In the genomic region with DNA sequence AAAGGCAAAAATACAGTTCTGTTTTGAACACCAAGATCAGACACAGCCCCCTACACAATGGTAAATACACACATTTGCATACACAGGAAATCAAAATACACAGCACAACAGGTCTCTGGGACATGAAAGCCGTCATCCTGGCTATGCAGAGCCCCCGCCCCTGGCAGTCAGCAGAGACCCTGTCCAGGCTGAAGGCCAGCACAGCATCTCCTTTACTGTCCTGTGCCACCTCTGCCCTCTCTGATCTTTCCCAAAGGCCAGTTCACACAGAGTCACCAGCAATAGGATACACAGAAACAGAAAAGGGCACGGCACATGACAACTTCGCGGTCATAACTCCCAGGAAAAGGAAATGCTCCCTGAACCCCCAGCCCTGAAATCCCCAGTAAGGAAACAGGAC, we compare ENCODE assay signal across 32 cellular contexts. TPM values are rescaled to one million over a fixed set of nuclear protein-coding genes. Genes with fewer than 3 reads are reported as not detected.
DNase-seq lines count a peak whose midpoint lies in the region; ATAC-seq and TF ChIP-seq lines count a peak whose summit lies in the region.
"Had no signal": no experiment of that assay in that cellular context is flagged by ENCODE, and none has a peak within 500 bp of the region (broad histone marks: within the 10 kb centered on the region; RNA-seq: fewer than 3 reads in every experiment).

No MANE protein-coding gene starts in this region.

- H3K27ac ChIP-seq in CD4-positive, CD25-positive, alpha-beta regulatory T cell (ENCODE audit: insufficient read depth, low read length, poor library complexity, severe bottlenecking) = no peak overlapping the region
- no peak overlapping the region for H3K27ac ChIP-seq in SJCRH30
- H3K27ac ChIP-seq in colonic mucosa = no peak overlapping the region
- H3K27ac ChIP-seq: 22Rv1, C4-2B, HL-60, KMS-11, PC-9, psoas muscle, sigmoid colon, VCaP had no signal

- peaks cover 35% of the 10 kb centered on the region for H3K36me3 Mint-ChIP-seq in CD4-positive, CD25-positive, alpha-beta regulatory T cell
- H3K36me3 Mint-ChIP-seq in activated B cell treated with CpG ODN at 0.5 μM for 24 hours (ENCODE audit: low read depth) = peaks cover 63% of the 10 kb centered on the region
- H3K36me3 Mint-ChIP-seq in memory B cell = peaks cover 24% of the 10 kb centered on the region

- H3K4me3 Mint-ChIP-seq in CD4-positive, CD25-positive, alpha-beta regulatory T cell = peak overlapping the region in 1 of 4 donors; percentile 29
- no peak overlapping the region for H3K4me3 Mint-ChIP-seq in activated B cell treated with CpG ODN at 0.5 μM for 24 hours
- H3K4me3 Mint-ChIP-seq in memory B cell = no peak overlapping the region
- H3K4me3 Mint-ChIP-seq: activated CD4-positive, alpha-beta T cell treated with anti-CD3 and anti-CD28 coated beads, Interleukin-2, amount 10 ng/mL, durations not matched to agents 24 days and 14 days; activated naive CD4-positive, alpha-beta T cell treated with anti-CD3 and anti-CD28 coated beads, Interleukin-2, amount 50 U/mL, for 24 hours had no signal

- POLR2A ChIA-PET in activated B cell treated with CpG ODN at 0.5 μM for 24 hours (lab: Charles Lee) = interaction anchor here (1.8 to 2.6 kb wide), 2 partner anchors 49 to 57 kb away, joined by 7 to 12 read pairs; partner anchors contain the start of gene B4GALT1

- CTCF ChIA-PET in activated B cell treated with CpG ODN at 0.5 μM for 24 hours (lab: Charles Lee) = no interaction called here

- no peak for ATAC-seq in CD4-positive, CD25-positive, alpha-beta regulatory T cell (ENCODE audit: low read depth in 2 of 2)
- ATAC-seq in activated B cell treated with CpG ODN at 0.5 μM for 24 hours (ENCODE audit: low read depth) (no peak), memory B cell (ENCODE audit: low read depth) (no peak)
- ATAC-seq: psoas muscle had no signal

- H3K27ac Mint-ChIP-seq in CD4-positive, CD25-positive, alpha-beta regulatory T cell = peak overlapping the region in 2 of 3 donors; percentile 34 to 62
- H3K27ac Mint-ChIP-seq in activated B cell treated with CpG ODN at 0.5 μM for 24 hours = peak overlapping the region; percentile 77
- peak overlapping the region; percentile 74 for H3K27ac Mint-ChIP-seq in memory B cell
- H3K27ac Mint-ChIP-seq: activated CD4-positive, alpha-beta T cell treated with anti-CD3 and anti-CD28 coated beads, Interleukin-2, amount 10 ng/mL, durations not matched to agents 24 days and 14 days; activated naive CD4-positive, alpha-beta T cell treated with anti-CD3 and anti-CD28 coated beads, Interleukin-2, amount 50 U/mL, for 24 hours; activated T-helper 2 cell treated with anti-CD3 and anti-CD28 coated beads, Interferon-gamma antibody, Interleukin-2, Interleukin-4, amounts not matched to agents 10 μg/mL and 5 μg/mL and 100 μg/mL, durations not matched to agents 14 hours and 24 hours and 36 hours had no signal

- H3K9ac ChIP-seq in colonic mucosa (ENCODE audit: low read depth in 2 of 2, low read length in 2 of 2) = no peak overlapping the region
- H3K9ac ChIP-seq: KMS-11 had no signal

- TF ChIP-seq CTCF in activated B cell treated with CpG ODN at 0.5 μM for 24 hours (IDR thresholded peaks at IDR 0.05) = no peak
- no peak for TF ChIP-seq CTCF in colonic mucosa (IDR thresholded peaks at IDR 0.05)

- peaks cover 0 to 7% (median 6%) of the 10 kb centered on the region in 4 donors for H3K4me1 Mint-ChIP-seq in CD4-positive, CD25-positive, alpha-beta regulatory T cell
- H3K4me1 Mint-ChIP-seq in activated B cell treated with CpG ODN at 0.5 μM for 24 hours = peaks cover 57% of the 10 kb centered on the region
- H3K4me1 Mint-ChIP-seq in memory B cell = peaks cover 21% of the 10 kb centered on the region

- no peak overlapping the region for H3K4me3 ChIP-seq in CD4-positive, CD25-positive, alpha-beta regulatory T cell (ENCODE audit: low read depth, low read length)
- H3K4me3 ChIP-seq in SJCRH30 (no peak overlapping the region), colonic mucosa (no peak overlapping the region)
- H3K4me3 ChIP-seq: PC-9, psoas muscle, sigmoid colon, upper lobe of left lung had no signal

- DNase-seq in activated CD8-positive, alpha-beta memory T cell treated with anti-CD3 and anti-CD28 coated beads for 24 hours = peak; percentile 48
- DNase-seq in activated CD8-positive, alpha-beta memory T cell treated with anti-CD3 and anti-CD28 coated beads, Interleukin-2, amount 50 U/mL, for 4 hours = no peak
- DNase-seq in CD4-positive, CD25-positive, alpha-beta regulatory T cell = no peak
- no peak for DNase-seq in activated B cell treated with CpG ODN at 0.5 μM for 24 hours
- no peak for DNase-seq in memory B cell (ENCODE audit: low spot score in 2 of 2)
- no peak for DNase-seq in SJCRH30
- DNase-seq in stimulated activated CD4-positive, alpha-beta T cell treated with anti-CD3 and anti-CD28 coated beads, Interleukin-15, amount 100 ng/mL, for 24 hours = no peak
- DNase-seq in colonic mucosa = no peak
- DNase-seq: activated CD4-positive, alpha-beta T cell treated with anti-CD3 and anti-CD28 coated beads, Interleukin-2, amount 10 ng/mL, durations not matched to agents 24 days and 14 days; aorta; effector CD4-positive, alpha-beta T cell; HCEC 1CT; hypothalamus; mesendoderm; MM.1S; NCI-H2029 treated with DMSO at 0.1 percent for 48 hours; NCI-H2227 treated with DMSO at 0.1 percent for 48 hours; nucleus accumbens; PC-9; psoas muscle; SHP77 treated with DMSO at 0.1 percent for 48 hours; sigmoid colon; stimulated activated CD4-positive, alpha-beta T cell treated with anti-CD3 and anti-CD28 coated beads, Interleukin-4, amount 100 ng/mL, for 24 hours; substantia nigra; upper lobe of left lung had no signal

- no peaks in the 10 kb centered on the region for H3K9me3 Mint-ChIP-seq in CD4-positive, CD25-positive, alpha-beta regulatory T cell
- H3K9me3 Mint-ChIP-seq in activated B cell treated with CpG ODN at 0.5 μM for 24 hours (no peaks in the 10 kb centered on the region), memory B cell (no peaks in the 10 kb centered on the region)
- H3K9me3 Mint-ChIP-seq: activated CD4-positive, alpha-beta T cell treated with anti-CD3 and anti-CD28 coated beads, Interleukin-2, amount 10 ng/mL, durations not matched to agents 24 days and 14 days; activated naive CD4-positive, alpha-beta T cell treated with anti-CD3 and anti-CD28 coated beads, Interleukin-2, amount 50 U/mL, for 24 hours; activated T-helper 2 cell treated with anti-CD3 and anti-CD28 coated beads, Interferon-gamma antibody, Interleukin-2, Interleukin-4, amounts not matched to agents 10 μg/mL and 5 μg/mL and 100 μg/mL, durations not matched to agents 14 hours and 24 hours and 36 hours had no signal

- intact Hi-C loops in activated B cell treated with CpG ODN at 0.5 μM for 24 hours (cut with micrococcal nuclease) = no loop called here
- intact Hi-C loops in colonic mucosa (cut with DNase I) = no loop called here

- no peaks in the 10 kb centered on the region for H3K27me3 Mint-ChIP-seq in CD4-positive, CD25-positive, alpha-beta regulatory T cell
- H3K27me3 Mint-ChIP-seq in activated B cell treated with CpG ODN at 0.5 μM for 24 hours = no peaks in the 10 kb centered on the region
- no peaks in the 10 kb centered on the region for H3K27me3 Mint-ChIP-seq in memory B cell
- H3K27me3 Mint-ChIP-seq: activated CD4-positive, alpha-beta T cell treated with anti-CD3 and anti-CD28 coated beads, Interleukin-2, amount 10 ng/mL, durations not matched to agents 24 days and 14 days; activated naive CD4-positive, alpha-beta T cell treated with anti-CD3 and anti-CD28 coated beads, Interleukin-2, amount 50 U/mL, for 24 hours had no signal

- no peaks in the 10 kb centered on the region for H3K27me3 ChIP-seq in CD4-positive, CD25-positive, alpha-beta regulatory T cell (ENCODE audit: control insufficient read depth, insufficient read depth, low read length)
- no peaks in the 10 kb centered on the region for H3K27me3 ChIP-seq in SJCRH30
- no peaks in the 10 kb centered on the region for H3K27me3 ChIP-seq in colonic mucosa
- H3K27me3 ChIP-seq: sigmoid colon, upper lobe of left lung had no signal

- H3K36me3 ChIP-seq in CD4-positive, CD25-positive, alpha-beta regulatory T cell (ENCODE audit: control insufficient read depth, insufficient read depth, low read length) = peaks cover 51% of the 10 kb centered on the region
- no peaks in the 10 kb centered on the region for H3K36me3 ChIP-seq in SJCRH30
- peaks cover 6% of the 10 kb centered on the region for H3K36me3 ChIP-seq in colonic mucosa

- no peaks in the 10 kb centered on the region for H3K4me1 ChIP-seq in CD4-positive, CD25-positive, alpha-beta regulatory T cell (ENCODE audit: control insufficient read depth, insufficient read depth, low read length, poor library complexity, severe bottlenecking)
- H3K4me1 ChIP-seq in SJCRH30 = peaks cover 28% of the 10 kb centered on the region
- H3K4me1 ChIP-seq in colonic mucosa = no peaks in the 10 kb centered on the region

- no peaks in the 10 kb centered on the region for H3K9me3 ChIP-seq in CD4-positive, CD25-positive, alpha-beta regulatory T cell (ENCODE audit: control insufficient read depth in 2 of 2, low read length in 2 of 2)
- H3K9me3 ChIP-seq in SJCRH30 (replicated peaks) (no peaks in the 10 kb centered on the region), colonic mucosa (no peaks in the 10 kb centered on the region)
- H3K9me3 ChIP-seq: psoas muscle, sigmoid colon, upper lobe of left lung had no signal

RNA-seq across cellular contexts. Expression of gene SMU1, which starts 34.2 kb away (rescaled TPM):
- 22.7 TPM for total RNA-seq in CD4-positive, CD25-positive, alpha-beta regulatory T cell
- polyA plus RNA-seq in CD4-positive, CD25-positive, alpha-beta regulatory T cell = 10 to 100 TPM; 23.7 to 27.9 (median 24.9) TPM
- total RNA-seq in activated B cell treated with CpG ODN at 0.5 μM for 24 hours = 26.8 and 28.1 TPM in 2 replicates
- 30.0 and 30.4 TPM in 2 replicates for total RNA-seq in SJCRH30 (2014; rRNA removed; shearing (Covaris generic))
- 10 to 100 TPM; 17.4 to 18.7 TPM for total RNA-seq in colonic mucosa

RNA-seq across cellular contexts. Expression of gene B4GALT1, which starts 56.5 kb away (rescaled TPM):
- 87.8 TPM for total RNA-seq in CD4-positive, CD25-positive, alpha-beta regulatory T cell
- 10 to 100 TPM; 18.8 to 21.7 (median 20.6) TPM for polyA plus RNA-seq in CD4-positive, CD25-positive, alpha-beta regulatory T cell
- total RNA-seq in activated B cell treated with CpG ODN at 0.5 μM for 24 hours = 111 and 118 TPM in 2 replicates
- 14.0 and 15.7 TPM in 2 replicates for total RNA-seq in SJCRH30 (2014; rRNA removed; shearing (Covaris generic))
- total RNA-seq in colonic mucosa = 10 to 100 TPM; 76.9 to 78.7 TPM
